ENCODE assay signal across 28 cellular contexts in the genomic region with DNA sequence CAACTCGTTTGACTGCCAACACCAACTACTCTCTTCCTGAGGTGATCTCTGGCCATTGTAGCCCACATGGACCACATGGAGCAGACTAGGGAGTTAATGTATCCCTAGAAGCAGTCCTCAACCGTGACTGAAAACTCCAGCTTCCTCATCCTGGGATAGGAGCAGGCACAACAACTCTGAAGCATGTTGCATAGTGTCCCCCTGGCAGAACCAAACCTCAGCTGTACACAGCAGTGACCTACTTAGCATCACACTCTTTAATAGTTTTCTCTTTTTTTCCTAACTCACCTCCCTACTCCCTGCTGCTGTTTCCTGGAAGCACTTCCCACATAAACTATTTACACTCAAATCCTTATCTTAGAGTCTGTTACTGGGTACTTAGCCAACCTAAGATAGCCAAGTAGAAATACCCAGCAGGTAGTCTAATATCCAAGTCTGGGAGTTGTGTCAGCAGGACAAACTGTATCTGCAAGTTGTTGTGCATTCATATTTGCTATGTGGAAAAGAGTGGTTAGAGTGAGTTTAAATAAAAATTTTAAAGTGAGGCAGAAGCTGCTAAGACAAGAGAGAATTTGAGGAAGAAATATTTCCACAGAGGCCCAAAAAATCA.
DNase-seq lines count a peak whose midpoint lies in the region; TF ChIP-seq lines count a peak whose summit lies in the region.
"Had no signal": no experiment of that assay in that cellular context is flagged by ENCODE, and none has a peak within 500 bp of the region (broad histone marks: within the 10 kb centered on the region; RNA-seq: fewer than 3 reads in every experiment).

No MANE protein-coding gene starts in this region.

- 39 to 59% methylated on average over 2 of the region's 2 CpGs for WGBS in sigmoid colon, 2 donors

- no peaks in the 10 kb centered on the region for H3K27me3 ChIP-seq in cardiac muscle cell
- H3K27me3 ChIP-seq in right atrium auricular region: no peaks in the 10 kb centered on the region
- no peaks in the 10 kb centered on the region for H3K27me3 ChIP-seq in sigmoid colon
- no peaks in the 10 kb centered on the region for H3K27me3 ChIP-seq in Peyer's patch
- no peaks in the 10 kb centered on the region for H3K27me3 ChIP-seq in breast epithelium
- H3K27me3 ChIP-seq: BLaER1 treated with 17β-estradiol and CSF1 and Interleukin-3, amounts not matched to agents 10 nM and 100 nM had no signal

- intact Hi-C loops in sigmoid colon (cut with DNase I) (no loop called here), breast epithelium (cut with DNase I; ENCODE audit: low total_unique reads) (no loop called here)

- H3K27ac ChIP-seq in VCaP: peak overlapping the region; percentile 95
- peak overlapping the region; percentile 71 for H3K27ac ChIP-seq in cardiac muscle cell
- H3K27ac ChIP-seq in right atrium auricular region: peak overlapping the region; percentile 31 to 81
- H3K27ac ChIP-seq in sigmoid colon: peak overlapping the region in 3 of 4 donors; percentile 47 to 89 (median 66)
- H3K27ac ChIP-seq in Peyer's patch: no peak overlapping the region
- no peak overlapping the region for H3K27ac ChIP-seq in breast epithelium
- H3K27ac ChIP-seq: A549; BLaER1 treated with 17β-estradiol and CSF1 and Interleukin-3, amounts not matched to agents 10 nM and 100 nM; PC-9; RWPE1; SK-N-MC had no signal

- TF ChIP-seq POLR2A in sigmoid colon (IDR thresholded peaks at IDR 0.05) (no peak), Peyer's patch (IDR thresholded peaks at IDR 0.05) (no peak), breast epithelium (IDR thresholded peaks at IDR 0.05) (no peak)

- no peak overlapping the region for H3K4me3 ChIP-seq in cardiac muscle cell
- H3K4me3 ChIP-seq in right atrium auricular region: no peak overlapping the region
- H3K4me3 ChIP-seq in sigmoid colon: no peak overlapping the region
- no peak overlapping the region for H3K4me3 ChIP-seq in Peyer's patch
- H3K4me3 ChIP-seq in breast epithelium: no peak overlapping the region
- H3K4me3 ChIP-seq: A549; BLaER1 treated with 17β-estradiol and CSF1 and Interleukin-3, amounts not matched to agents 10 nM and 100 nM; PC-9; SK-N-MC had no signal

- TF ChIP-seq CTCF in VCaP (conservative IDR thresholded peaks at IDR 0.05): no peak
- no peak for TF ChIP-seq CTCF in cardiac muscle cell (IDR thresholded peaks at IDR 0.05; ENCODE audit: low read depth, low read length)
- TF ChIP-seq CTCF in right atrium auricular region (IDR thresholded peaks at IDR 0.05): no peak
- TF ChIP-seq CTCF in sigmoid colon (IDR thresholded peaks at IDR 0.05): no peak
- TF ChIP-seq CTCF in Peyer's patch (IDR thresholded peaks at IDR 0.05): no peak
- TF ChIP-seq CTCF in breast epithelium (IDR thresholded peaks at IDR 0.05): no peak

- DNase-seq in cardiac muscle cell (ENCODE audit: low read depth in 1 of 2, low spot score in 1 of 2): no peak
- no peak for DNase-seq in right atrium auricular region (ENCODE audit: low spot score)
- DNase-seq in sigmoid colon: no peak
- no peak for DNase-seq in Peyer's patch
- DNase-seq in breast epithelium (ENCODE audit: low spot score in 2 of 2): no peak
- DNase-seq in hypothalamus (lab: John Stamatoyannopoulos, UW): no peak
- DNase-seq in SW480 (ENCODE audit: low spot score): no peak
- DNase-seq: AML-193; Caco-2; CD8-positive, alpha-beta T cell; DMS79; EL; GDM1; Karpas-422; NCI-H1105 treated with DMSO at 0.1 percent for 48 hours; NCI-H146; NCI-H2029; NCI-H446 treated with DMSO at 0.1 percent for 48 hours; NCI-H526; NCI-H82; NK-92 treated with Interleukin-12 subunit alpha and Interleukin-12 subunit beta, amount 100 ng/mL, for 24 hours; PC-9; SIG-M5 had no signal

- H3K4me1 ChIP-seq in cardiac muscle cell (ENCODE audit: low read depth) (peaks cover 18% of the 10 kb centered on the region), right atrium auricular region (peaks cover 0 to 2% of the 10 kb centered on the region in 2 donors), sigmoid colon (peaks cover 0 to 41% (median 30%) of the 10 kb centered on the region in 4 donors), Peyer's patch (no peaks in the 10 kb centered on the region), breast epithelium (no peaks in the 10 kb centered on the region)
- H3K4me1 ChIP-seq: A549, Caco-2 had no signal

- no peaks in the 10 kb centered on the region for H3K9me3 ChIP-seq in cardiac muscle cell (ENCODE audit: low read depth)
- peaks cover 0 to 5% of the 10 kb centered on the region in 2 donors for H3K9me3 ChIP-seq in right atrium auricular region
- H3K9me3 ChIP-seq in sigmoid colon: no peaks in the 10 kb centered on the region
- H3K9me3 ChIP-seq in Peyer's patch: no peaks in the 10 kb centered on the region
- no peaks in the 10 kb centered on the region for H3K9me3 ChIP-seq in breast epithelium
- H3K9me3 ChIP-seq: A549, Caco-2 had no signal

- no peak for TF ChIP-seq EP300 in sigmoid colon (IDR thresholded peaks at IDR 0.05)

- H3K36me3 ChIP-seq in cardiac muscle cell: no peaks in the 10 kb centered on the region
- H3K36me3 ChIP-seq in right atrium auricular region: no peaks in the 10 kb centered on the region
- no peaks in the 10 kb centered on the region for H3K36me3 ChIP-seq in sigmoid colon
- no peaks in the 10 kb centered on the region for H3K36me3 ChIP-seq in Peyer's patch
- no peaks in the 10 kb centered on the region for H3K36me3 ChIP-seq in breast epithelium
- H3K36me3 ChIP-seq: BLaER1 treated with 17β-estradiol and CSF1 and Interleukin-3, amounts not matched to agents 10 nM and 100 nM had no signal

Comparison
In these comparisons a context has a peak if more than half of its experiments do, and no peak if none do; other contexts are left out.
1. H3K27ac ChIP-seq: peak in VCaP (single experiment), cardiac muscle cell (single experiment), right atrium auricular region (2 of 2) and sigmoid colon (3 of 4); none in Peyer's patch (0 of 4) and breast epithelium (0 of 2).